9 cellular contexts compared by ENCODE assay signal in the genomic region with DNA sequence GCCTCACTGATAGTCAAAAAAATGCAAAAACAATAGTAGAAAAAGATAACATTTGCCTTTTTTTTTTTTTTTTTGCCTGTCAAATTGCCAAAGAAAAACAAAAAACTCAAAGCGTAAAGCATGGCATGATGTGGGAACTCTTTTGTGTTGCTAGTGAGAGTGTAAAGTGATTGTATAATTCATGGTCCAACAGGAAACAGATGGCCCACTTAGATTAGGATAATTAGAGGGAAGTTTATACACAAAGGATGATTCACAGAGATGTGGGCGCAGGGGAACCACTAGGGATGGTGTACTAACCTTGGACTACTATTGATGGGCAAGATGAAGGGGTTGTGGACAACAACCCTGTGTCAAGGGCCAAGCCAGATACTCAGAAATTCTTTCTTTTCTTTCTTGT. TPM values are rescaled to one million over a fixed set of nuclear protein-coding genes. Genes with fewer than 3 reads are reported as not detected.
DNase-seq lines count a peak whose midpoint lies in the region; ATAC-seq lines count a peak whose summit lies in the region.
"Had no signal": no experiment of that assay in that cellular context is flagged by ENCODE, and none has a peak within 500 bp of the region (broad histone marks: within the 10 kb centered on the region; RNA-seq: fewer than 3 reads in every experiment).

No MANE protein-coding gene starts in this region.

- DNase-seq in activated CD4-positive, alpha-beta T cell treated with anti-CD3 and anti-CD28 coated beads, Interleukin-2, amount 10 ng/mL, durations not matched to agents 7 days and 5 days: no peak
- no peak for DNase-seq in activated CD4-positive, alpha-beta T cell treated with anti-CD3 and anti-CD28 coated beads for 48 hours
- DNase-seq in NCI-H146 (lab: John Stamatoyannopoulos, UW) (peak; percentile 76), amniotic epithelial cell (ENCODE audit: low read depth) (peak; percentile 88), amniotic stem cell (lab: John Stamatoyannopoulos, UW) (no peak)
- DNase-seq in naive thymus-derived CD8-positive, alpha-beta T cell: no peak
- no peak for DNase-seq in activated CD8-positive, alpha-beta memory T cell treated with anti-CD3 and anti-CD28 coated beads for 24 hours
- DNase-seq: NK-92 treated with Interleukin-12 subunit alpha and Interleukin-12 subunit beta, amount 100 ng/mL, for 24 hours had no signal

- H3K27ac Mint-ChIP-seq in activated CD4-positive, alpha-beta T cell treated with anti-CD3 and anti-CD28 coated beads, Interleukin-2, amount 10 ng/mL, durations not matched to agents 7 days and 5 days: peak overlapping the region; percentile 36
- peak overlapping the region in 8 of 10 donors; percentile 14 to 91 (median 61) for H3K27ac Mint-ChIP-seq in naive thymus-derived CD8-positive, alpha-beta T cell

- ATAC-seq in naive thymus-derived CD8-positive, alpha-beta T cell: no peak
- ATAC-seq in HG03520 (IDR thresholded peaks at IDR 0.05; ENCODE audit: unreplicated experiment): no peak

- H3K27me3 Mint-ChIP-seq in activated CD4-positive, alpha-beta T cell treated with anti-CD3 and anti-CD28 coated beads, Interleukin-2, amount 10 ng/mL, durations not matched to agents 7 days and 5 days: no peaks in the 10 kb centered on the region
- no peaks in the 10 kb centered on the region for H3K27me3 Mint-ChIP-seq in naive thymus-derived CD8-positive, alpha-beta T cell

- CTCF ChIA-PET in activated CD4-positive, alpha-beta T cell treated with anti-CD3 and anti-CD28 coated beads, Interleukin-2, amount 10 ng/mL, durations not matched to agents 7 days and 5 days (lab: Charles Lee): interaction anchor here (0.9 kb wide), 1 partner anchor 17 kb away, joined by 4 read pairs; a partner anchor contains a TSS

- peaks cover 51% of the 10 kb centered on the region for H3K36me3 Mint-ChIP-seq in activated CD4-positive, alpha-beta T cell treated with anti-CD3 and anti-CD28 coated beads, Interleukin-2, amount 10 ng/mL, durations not matched to agents 7 days and 5 days (ENCODE audit: low read depth)
- peaks cover 6 to 39% (median 36%) of the 10 kb centered on the region in 3 donors for H3K36me3 Mint-ChIP-seq in naive thymus-derived CD8-positive, alpha-beta T cell

- POLR2A ChIA-PET in activated CD4-positive, alpha-beta T cell treated with anti-CD3 and anti-CD28 coated beads, Interleukin-2, amount 10 ng/mL, durations not matched to agents 7 days and 5 days (lab: Charles Lee): no interaction called here
- POLR2A ChIA-PET in naive thymus-derived CD8-positive, alpha-beta T cell (lab: Charles Lee): interaction anchor here (1.3 kb wide), 1 partner anchor 17 kb away, joined by 3 read pairs; a partner anchor contains a TSS

- H3K4me3 Mint-ChIP-seq in activated CD4-positive, alpha-beta T cell treated with anti-CD3 and anti-CD28 coated beads, Interleukin-2, amount 10 ng/mL, durations not matched to agents 7 days and 5 days: no peak overlapping the region
- peak overlapping the region in 3 of 10 donors; percentile 10 to 33 (median 26) for H3K4me3 Mint-ChIP-seq in naive thymus-derived CD8-positive, alpha-beta T cell

- H3K9me3 Mint-ChIP-seq in activated CD4-positive, alpha-beta T cell treated with anti-CD3 and anti-CD28 coated beads, Interleukin-2, amount 10 ng/mL, durations not matched to agents 7 days and 5 days: peaks cover 5% of the 10 kb centered on the region
- peaks cover 0 to 6% (median 0%) of the 10 kb centered on the region in 9 donors for H3K9me3 Mint-ChIP-seq in naive thymus-derived CD8-positive, alpha-beta T cell

- H3K4me1 Mint-ChIP-seq in activated CD4-positive, alpha-beta T cell treated with anti-CD3 and anti-CD28 coated beads, Interleukin-2, amount 10 ng/mL, durations not matched to agents 7 days and 5 days: peaks cover 49% of the 10 kb centered on the region
- H3K4me1 Mint-ChIP-seq in naive thymus-derived CD8-positive, alpha-beta T cell: peaks cover 28 to 70% (median 66%) of the 10 kb centered on the region in 4 donors

RNA-seq across cellular contexts. Expression of a gene that starts 16.4 kb away (rescaled TPM):
- total RNA-seq in activated CD4-positive, alpha-beta T cell treated with anti-CD3 and anti-CD28 coated beads, Interleukin-2, amount 10 ng/mL, durations not matched to agents 7 days and 5 days: 100 to 1,000 TPM; 132 to 141 TPM
- total RNA-seq in naive thymus-derived CD8-positive, alpha-beta T cell: 100 to 1,000 TPM; 147 to 153 TPM
- 100 to 1,000 TPM; 160 to 201 (median 197) TPM for polyA plus RNA-seq in naive thymus-derived CD8-positive, alpha-beta T cell

Comparison
In these comparisons a context has a peak if more than half of its experiments do, and no peak if none do; other contexts are left out.
1. DNase-seq: peak in NCI-H146 (single experiment) and amniotic epithelial cell (single experiment); none in activated CD4-positive, alpha-beta T cell treated with anti-CD3 and anti-CD28 coated beads, Interleukin-2, amount 10 ng/mL, durations not matched to agents 7 days and 5 days (single experiment), activated CD4-positive, alpha-beta T cell treated with anti-CD3 and anti-CD28 coated beads for 48 hours (single experiment), naive thymus-derived CD8-positive, alpha-beta T cell (0 of 10), activated CD8-positive, alpha-beta memory T cell treated with anti-CD3 and anti-CD28 coated beads for 24 hours (single experiment) and amniotic stem cell (single experiment).